18 cellular contexts compared by ENCODE assay signal in genomic region chr15:92098869-92099268, GRCh38.
A peak's percentile ranks its signal among the peaks of the same experiment; 100 is the strongest.
DNase-seq lines count a peak whose midpoint lies in the region; ATAC-seq, FAIRE-seq and TF ChIP-seq lines count a peak whose summit lies in the region.
"Had no signal": no experiment of that assay in that cellular context is flagged by ENCODE, and none has a peak within 500 bp of the region (broad histone marks: within the 10 kb centered on the region; RNA-seq: fewer than 3 reads in every experiment).

No MANE protein-coding gene starts in this region.

- H4K5ac ChIP-seq in H9 (ENCODE audit: insufficient read length, low read depth, low read length), result no peak overlapping the region

- ATAC-seq in HG03520 (IDR thresholded peaks at IDR 0.05; ENCODE audit: unreplicated experiment), result no peak
- ATAC-seq: activated T-helper 17 cell treated with anti-CD3 and anti-CD28 coated beads, Interleukin-2, amount 50 U/mL, for 72 hours had no signal

- H3K4me2 ChIP-seq in H9 (ENCODE audit: insufficient read depth, insufficient read length, low read length), result no peak overlapping the region

- H3K36me3 Mint-ChIP-seq in H9 (ENCODE audit: insufficient read depth in 1 of 3, low read depth in 3 of 3), result peaks cover 0 to 10% (median 0%) of the 10 kb centered on the region in 3 experiments; a peak in 4 of 7 replicates
- H3K36me3 Mint-ChIP-seq: naive B cell had no signal

- no peak overlapping the region for H3K9ac ChIP-seq in H9 (ENCODE audit: extremely low read depth, insufficient read length, low read length)

- H2BK15ac ChIP-seq in H9 (ENCODE audit: low read depth, low read length), result no peak overlapping the region

- H3K4me3 Mint-ChIP-seq in H9, result no peak overlapping the region
- H3K4me3 Mint-ChIP-seq: activated CD4-positive, alpha-beta memory T cell treated with anti-CD3 and anti-CD28 coated beads, Interleukin-2, amount 10 ng/mL, durations not matched to agents 7 days and 5 days; activated T-helper 17 cell treated with anti-CD3 and anti-CD28 coated beads, Interleukin-2, amount 50 U/mL, for 72 hours; CD4-positive, CD25-positive, alpha-beta regulatory T cell; HFFc6; naive B cell had no signal

- no peak overlapping the region for H3K4ac ChIP-seq in H9 (ENCODE audit: low read depth, low read length)

- H3K4me1 Mint-ChIP-seq in H9, result peaks cover 38 to 43% of the 10 kb centered on the region in 2 experiments

- no peak overlapping the region for H2AFZ ChIP-seq in H9 (ENCODE audit: low read length)

- no peak for TF ChIP-seq POLR2A in thyroid gland (IDR thresholded peaks at IDR 0.05)

- H4K20me1 ChIP-seq in H9 (ENCODE audit: control insufficient read depth, insufficient read depth, insufficient read length), result no peaks in the 10 kb centered on the region

- H4K8ac ChIP-seq in H9 (replicated peaks; ENCODE audit: insufficient read length, low read depth, low read length), result no peak overlapping the region

- no CpG with 5 or more reads among the region's 5 CpGs for WGBS in H9 (ENCODE audit: extremely low coverage, insufficient read length, low lambda C conversion rate)
- 88 to 95% methylated on average over 5 of the region's 5 CpGs for WGBS in thyroid gland, 2 donors

- DNase-seq in H9, result peak; percentile 78
- DNase-seq in ecto neural progenitor cell (ENCODE audit: low spot score), result peak; percentile 71
- peak; percentile 50 for DNase-seq in iPS-NIHi7 (ENCODE audit: extremely low spot score)
- DNase-seq in posterior cingulate gyrus, result peak in 8 of 10 donors; percentile 43 to 93 (median 62)
- DNase-seq in NCI-H526 (lab: John Stamatoyannopoulos, UW), result no peak
- DNase-seq in HTR-8/SVneo (ENCODE audit: insufficient read length, low spot score), result no peak
- DNase-seq in thyroid gland, result no peak
- DNase-seq: activated CD4-positive, alpha-beta memory T cell treated with anti-CD3 and anti-CD28 coated beads, Interleukin-2, amount 10 ng/mL, durations not matched to agents 7 days and 5 days; CD4-positive, CD25-positive, alpha-beta regulatory T cell; HFFc6; naive B cell; NCI-H2029 treated with DMSO at 0.1 percent for 48 hours; stimulated activated CD4-positive, alpha-beta T cell treated with anti-CD3 and anti-CD28 coated beads, Interleukin-2, amount 100 ng/mL, for 24 hours; upper lobe of left lung had no signal

- H3K9me3 Mint-ChIP-seq in H9, result no peaks in the 10 kb centered on the region; a peak in 3 of 5 replicates
- H3K9me3 Mint-ChIP-seq: activated CD4-positive, alpha-beta memory T cell treated with anti-CD3 and anti-CD28 coated beads, Interleukin-2, amount 10 ng/mL, durations not matched to agents 7 days and 5 days; activated T-helper 17 cell treated with anti-CD3 and anti-CD28 coated beads, Interleukin-2, amount 50 U/mL, for 72 hours; HFFc6; naive B cell had no signal

- H3K79me1 ChIP-seq in H9 (ENCODE audit: insufficient read depth, low read depth, low read length, poor library complexity, severe bottlenecking), result no peaks in the 10 kb centered on the region

- no peak overlapping the region for H2BK12ac ChIP-seq in H9 (ENCODE audit: insufficient read length, low read depth, low read length)

- no peak overlapping the region for H2BK20ac ChIP-seq in H9 (ENCODE audit: low read depth, low read length, poor library complexity, severe bottlenecking)

- no peak overlapping the region for H3K18ac ChIP-seq in H9 (ENCODE audit: insufficient read length, low read depth, low read length)

- H3K23ac ChIP-seq in H9 (ENCODE audit: insufficient read length, low read depth, low read length), result no peak overlapping the region

- no peaks in the 10 kb centered on the region for H3K79me2 ChIP-seq in H9 (ENCODE audit: insufficient read depth, low read length)

- no peak overlapping the region for H3T11ph ChIP-seq in H9 (ENCODE audit: low read length)

- H3K27ac ChIP-seq in H9 (ENCODE audit: insufficient read length, low read depth, low read length) (no peak overlapping the region), thyroid gland (no peak overlapping the region)
- H3K27ac ChIP-seq: coronary artery, upper lobe of left lung had no signal

- intact Hi-C loops in posterior cingulate gyrus (cut with DNase I), result loop anchor here (5.0 kb wide), 1 partner anchor 108 kb away; no protein-coding TSS in a partner anchor
- intact Hi-C loops in thyroid gland (cut with DNase I), result loop anchor here (10.0 kb wide), 1 partner anchor 616 kb away; no protein-coding TSS in a partner anchor

- no peak overlapping the region for H4K91ac ChIP-seq in H9 (ENCODE audit: insufficient read length, low read depth, low read length)

- H3K14ac ChIP-seq in H9 (ENCODE audit: insufficient read depth, low read length), result no peak overlapping the region

- H3K27me3 ChIP-seq in H9 (ENCODE audit: insufficient read depth, low read length) (no peaks in the 10 kb centered on the region), thyroid gland (no peaks in the 10 kb centered on the region)
- H3K27me3 ChIP-seq: upper lobe of left lung had no signal

- H3K36me3 ChIP-seq in thyroid gland, result no peaks in the 10 kb centered on the region

- H3K4me1 ChIP-seq in H9 (ENCODE audit: insufficient read depth, low read length), result no peaks in the 10 kb centered on the region; the same call in 1 of the 2 replicates
- no peaks in the 10 kb centered on the region for H3K4me1 ChIP-seq in thyroid gland

- no peak overlapping the region for H2BK120ac ChIP-seq in H9 (ENCODE audit: low read depth, low read length, poor library complexity, severe bottlenecking)

- no peak overlapping the region for H2AK5ac ChIP-seq in H9 (ENCODE audit: insufficient read length, low read length)

- H3K56ac ChIP-seq in H9 (ENCODE audit: insufficient read length, low read depth, low read length), result no peak overlapping the region

- H2BK5ac ChIP-seq in H9 (ENCODE audit: insufficient read length, low read length), result no peak overlapping the region

- peak overlapping the region in 1 of 3 experiments; percentile 90; a peak in 1 of 7 replicates for H3K27ac Mint-ChIP-seq in H9
- H3K27ac Mint-ChIP-seq: activated CD4-positive, alpha-beta memory T cell treated with anti-CD3 and anti-CD28 coated beads, Interleukin-2, amount 10 ng/mL, durations not matched to agents 7 days and 5 days; HFFc6; naive B cell had no signal

- no peaks in the 10 kb centered on the region for H3K27me3 Mint-ChIP-seq in H9 (ENCODE audit: low read depth)
- H3K27me3 Mint-ChIP-seq: activated CD4-positive, alpha-beta memory T cell treated with anti-CD3 and anti-CD28 coated beads, Interleukin-2, amount 10 ng/mL, durations not matched to agents 7 days and 5 days; activated T-helper 17 cell treated with anti-CD3 and anti-CD28 coated beads, Interleukin-2, amount 50 U/mL, for 72 hours; CD4-positive, CD25-positive, alpha-beta regulatory T cell had no signal

- H3K9me3 ChIP-seq in H9 (ENCODE audit: control insufficient read depth, low read depth, low read length) (no peaks in the 10 kb centered on the region), thyroid gland (no peaks in the 10 kb centered on the region)
- H3K9me3 ChIP-seq: upper lobe of left lung had no signal

- peak; percentile 47; the same call in 2 of the 3 replicates for TF ChIP-seq CTCF in H9 (conservative IDR thresholded peaks at IDR 0.05)
- TF ChIP-seq CTCF in thyroid gland (IDR thresholded peaks at IDR 0.05), result no peak

- H3K23me2 ChIP-seq in H9 (ENCODE audit: insufficient read length, low read depth, low read length, poor library complexity, severe bottlenecking), result no peaks in the 10 kb centered on the region

- H3K4me3 ChIP-seq in thyroid gland (replicated peaks in 1 of 3), result no peak overlapping the region
- H3K4me3 ChIP-seq: coronary artery, upper lobe of left lung had no signal

- no peak for FAIRE-seq in HTR-8/SVneo (lab: Jason Lieb, UNC)
- FAIRE-seq: islet of Langerhans had no signal

Comparison
In these comparisons a context has a peak if more than half of its experiments do, and no peak if none do; other contexts are left out.
1. DNase-seq: peak in H9 (single experiment), ecto neural progenitor cell (single experiment), iPS-NIHi7 (single experiment) and posterior cingulate gyrus (8 of 10); none in NCI-H526 (0 of 2), HTR-8/SVneo (single experiment) and thyroid gland (0 of 2).